In the genomic region with DNA sequence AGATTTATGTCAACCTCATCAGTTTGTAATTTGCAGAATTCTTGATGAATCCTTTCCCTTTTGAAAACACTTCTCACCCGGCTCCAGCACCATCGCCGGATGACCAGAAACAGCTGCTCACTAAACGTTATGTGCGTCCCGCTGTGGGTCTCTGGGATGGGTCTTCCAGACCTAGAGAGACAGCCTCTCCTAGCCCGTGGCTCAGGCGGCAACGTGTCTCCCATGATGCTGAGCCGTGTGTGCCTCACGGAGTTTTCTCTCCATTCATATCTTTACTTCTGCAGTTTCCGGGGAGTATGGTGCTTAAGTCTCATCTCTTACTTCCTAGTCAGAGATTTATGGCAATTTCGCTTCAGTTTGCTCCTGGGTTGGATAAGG, we compare ENCODE assay signal across 1 cellular context.
TF ChIP-seq lines count a peak whose summit lies in the region.

No MANE protein-coding gene starts in this region.

TF ChIP-seq in HepG2, 621 proteins besides CTCF, POLR2A, EP300 and RAD21:
- TF ChIP-seq ZSCAN22 (CRISPR knock-in tag; IDR thresholded peaks at IDR 0.05) (no peak), MAFK (conservative IDR thresholded peaks at IDR 0.05 in 1 of 2, IDR thresholded peaks at IDR 0.05 in 1 of 2; ENCODE audit: low read length in 2 of 2) (peak in 1 of 2 experiments; percentile 20; a peak in 1 of 4 replicates)
